In genomic region chr17:10984163-10984562, GRCh38 we compare ENCODE assay signal across 21 cellular contexts.
"Had no signal": no experiment of that assay in that cellular context is flagged by ENCODE, and none has a peak within 500 bp of the region (broad histone marks: within the 10 kb centered on the region; RNA-seq: fewer than 3 reads in every experiment).

No MANE protein-coding gene starts in this region.

- DNase-seq: IMR-90, Karpas-422, KG1, MG63, NCI-H1092, NCI-H1105 treated with DMSO at 0.1 percent for 48 hours, NCI-H1417 treated with DMSO at 0.1 percent for 48 hours, NCI-H146, NCI-H1694 treated with DMSO at 0.1 percent for 48 hours, NCI-H1930, NCI-H2081, NCI-H2107, NCI-H226, NCI-H446, NCI-H510A, NCI-H524 treated with DMSO at 0.1 percent for 48 hours, NCI-H69, NCI-H774, Right ventricle myocardium superior, RPMI8226, SIG-M5 had no signal
